ENCODE assay signal across 18 cellular contexts in the genomic region with DNA sequence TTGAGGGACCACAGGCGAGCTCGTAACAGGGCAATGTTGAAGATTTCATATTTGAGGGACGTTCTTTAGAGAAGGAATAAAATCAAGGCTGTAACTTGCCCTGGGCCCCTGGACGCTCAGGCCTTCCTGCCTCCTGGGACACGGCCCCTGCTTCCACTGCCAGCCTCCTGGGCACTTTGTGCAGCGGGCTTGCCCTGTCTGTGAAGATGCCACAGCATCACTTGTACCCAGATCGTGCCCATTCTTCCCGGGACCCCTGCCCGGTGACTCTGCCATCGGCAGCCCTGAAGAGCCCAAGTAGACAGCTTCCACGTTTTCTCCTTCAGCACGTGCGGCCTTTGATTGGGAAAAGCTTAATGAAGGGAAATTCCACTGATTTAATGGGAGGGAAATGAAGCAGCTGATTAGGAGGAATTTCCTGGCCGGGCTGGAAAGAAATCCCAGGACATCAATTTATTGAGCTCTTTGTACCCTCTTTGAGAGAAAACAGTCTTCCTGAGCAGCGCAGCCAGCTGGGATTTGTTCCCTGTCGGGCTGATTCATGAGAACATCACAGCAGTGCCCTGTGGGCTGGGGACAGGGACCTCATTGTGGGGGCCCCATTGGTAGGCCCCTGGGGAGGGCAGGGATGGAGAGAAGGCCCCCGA.
"Had no signal": no experiment of that assay in that cellular context is flagged by ENCODE, and none has a peak within 500 bp of the region (broad histone marks: within the 10 kb centered on the region; RNA-seq: fewer than 3 reads in every experiment).

No MANE protein-coding gene starts in this region.

- DNase-seq: activated B cell treated with CpG ODN at 0.5 μM for 24 hours; activated CD4-positive, alpha-beta memory T cell treated with anti-CD3 and anti-CD28 coated beads, Interleukin-2, amount 10 ng/mL, durations not matched to agents 7 days and 5 days; activated CD4-positive, alpha-beta T cell treated with anti-CD3 and anti-CD28 coated beads for 4 hours; activated CD8-positive, alpha-beta memory T cell treated with anti-CD3 and anti-CD28 coated beads, Interleukin-2, amount 10 ng/mL, durations not matched to agents 7 days and 5 days; activated naive CD8-positive, alpha-beta T cell treated with anti-CD3 and anti-CD28 coated beads for 36 hours; amniotic stem cell; effector memory CD8-positive, alpha-beta T cell; esophagus squamous epithelium; islet precursor cell; left lung; pancreas; stimulated activated naive CD4-positive, alpha-beta T cell; T-cell; tibial artery; uterus had no signal

- H3K4me1 ChIP-seq: pancreas, tibial artery, uterus had no signal

- H3K27me3 Mint-ChIP-seq: activated CD4-positive, alpha-beta memory T cell treated with anti-CD3 and anti-CD28 coated beads, Interleukin-2, amount 10 ng/mL, durations not matched to agents 7 days and 5 days had no signal

- H3K9me3 ChIP-seq: esophagus squamous epithelium, left lung, pancreas, tibial artery, uterus had no signal

- H3K36me3 ChIP-seq: cardiac muscle cell, left lung, pancreas, uterus had no signal

- H3K9me3 Mint-ChIP-seq: activated CD4-positive, alpha-beta memory T cell treated with anti-CD3 and anti-CD28 coated beads, Interleukin-2, amount 10 ng/mL, durations not matched to agents 7 days and 5 days; activated naive CD8-positive, alpha-beta T cell treated with anti-CD3 and anti-CD28 coated beads for 36 hours; effector memory CD8-positive, alpha-beta T cell; neural crest cell; T-cell had no signal

- H3K27ac ChIP-seq: cardiac muscle cell, pancreas, tibial artery had no signal

- H3K27ac Mint-ChIP-seq: activated B cell treated with CpG ODN at 0.5 μM for 24 hours; activated CD4-positive, alpha-beta memory T cell treated with anti-CD3 and anti-CD28 coated beads, Interleukin-2, amount 10 ng/mL, durations not matched to agents 7 days and 5 days; activated CD8-positive, alpha-beta memory T cell treated with anti-CD3 and anti-CD28 coated beads, Interleukin-2, amount 10 ng/mL, durations not matched to agents 7 days and 5 days; activated naive CD8-positive, alpha-beta T cell treated with anti-CD3 and anti-CD28 coated beads for 36 hours; effector memory CD8-positive, alpha-beta T cell; T-cell had no signal

- H3K27me3 ChIP-seq: cardiac muscle cell, esophagus squamous epithelium, pancreas, uterus had no signal

- ATAC-seq: activated CD8-positive, alpha-beta memory T cell treated with anti-CD3 and anti-CD28 coated beads, Interleukin-2, amount 10 ng/mL, durations not matched to agents 7 days and 5 days; effector memory CD8-positive, alpha-beta T cell; left lung; pancreas; SK-N-SH treated with all-trans-retinoic acid at 6 μM for 48 hours; T-cell had no signal

- H3K4me3 ChIP-seq: cardiac muscle cell, esophagus squamous epithelium, left lung, pancreas, tibial artery, uterus had no signal

- H3K36me3 Mint-ChIP-seq: activated CD8-positive, alpha-beta memory T cell treated with anti-CD3 and anti-CD28 coated beads, Interleukin-2, amount 10 ng/mL, durations not matched to agents 7 days and 5 days; activated naive CD8-positive, alpha-beta T cell treated with anti-CD3 and anti-CD28 coated beads for 36 hours; T-cell had no signal

- H3K4me3 Mint-ChIP-seq: activated B cell treated with CpG ODN at 0.5 μM for 24 hours; activated CD4-positive, alpha-beta memory T cell treated with anti-CD3 and anti-CD28 coated beads, Interleukin-2, amount 10 ng/mL, durations not matched to agents 7 days and 5 days; activated CD8-positive, alpha-beta memory T cell treated with anti-CD3 and anti-CD28 coated beads, Interleukin-2, amount 10 ng/mL, durations not matched to agents 7 days and 5 days; activated naive CD8-positive, alpha-beta T cell treated with anti-CD3 and anti-CD28 coated beads for 36 hours; effector memory CD8-positive, alpha-beta T cell; neural crest cell; T-cell had no signal

- H3K4me1 Mint-ChIP-seq: activated B cell treated with CpG ODN at 0.5 μM for 24 hours; activated CD4-positive, alpha-beta memory T cell treated with anti-CD3 and anti-CD28 coated beads, Interleukin-2, amount 10 ng/mL, durations not matched to agents 7 days and 5 days; activated CD8-positive, alpha-beta memory T cell treated with anti-CD3 and anti-CD28 coated beads, Interleukin-2, amount 10 ng/mL, durations not matched to agents 7 days and 5 days; activated naive CD8-positive, alpha-beta T cell treated with anti-CD3 and anti-CD28 coated beads for 36 hours; T-cell had no signal
